Comparison of ENCODE assay signal across 1 cellular context in genomic region chr20:38418509-38419204, GRCh38.
TF ChIP-seq lines count a peak whose summit lies in the region.

No MANE protein-coding gene starts in this region.

TF ChIP-seq in HCT116, 20 proteins besides CTCF, POLR2A, EP300 and RAD21 (continued from another document):
- TF ChIP-seq, protein P1, sequence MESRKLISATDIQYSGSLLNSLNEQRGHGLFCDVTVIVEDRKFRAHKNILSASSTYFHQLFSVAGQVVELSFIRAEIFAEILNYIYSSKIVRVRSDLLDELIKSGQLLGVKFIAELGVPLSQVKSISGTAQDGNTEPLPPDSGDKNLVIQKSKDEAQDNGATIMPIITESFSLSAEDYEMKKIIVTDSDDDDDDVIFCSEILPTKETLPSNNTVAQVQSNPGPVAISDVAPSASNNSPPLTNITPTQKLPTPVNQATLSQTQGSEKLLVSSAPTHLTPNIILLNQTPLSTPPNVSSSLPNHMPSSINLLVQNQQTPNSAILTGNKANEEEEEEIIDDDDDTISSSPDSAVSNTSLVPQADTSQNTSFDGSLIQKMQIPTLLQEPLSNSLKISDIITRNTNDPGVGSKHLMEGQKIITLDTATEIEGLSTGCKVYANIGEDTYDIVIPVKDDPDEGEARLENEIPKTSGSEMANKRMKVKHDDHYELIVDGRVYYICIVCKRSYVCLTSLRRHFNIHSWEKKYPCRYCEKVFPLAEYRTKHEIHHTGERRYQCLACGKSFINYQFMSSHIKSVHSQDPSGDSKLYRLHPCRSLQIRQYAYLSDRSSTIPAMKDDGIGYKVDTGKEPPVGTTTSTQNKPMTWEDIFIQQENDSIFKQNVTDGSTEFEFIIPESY (IDR thresholded peaks at IDR 0.05; ENCODE audit: extremely low read depth, insufficient replicate concordance, low read length), result no peak
- no peak for TF ChIP-seq CEBPB (IDR thresholded peaks at IDR 0.05; ENCODE audit: low read depth)
- TF ChIP-seq FOSL1 (IDR thresholded peaks at IDR 0.05; ENCODE audit: low read depth), result no peak
- TF ChIP-seq ZFX (IDR thresholded peaks at IDR 0.05), result no peak
- TF ChIP-seq SP1 (IDR thresholded peaks at IDR 0.05; ENCODE audit: low read depth), result no peak
- no peak for TF ChIP-seq SRF (IDR thresholded peaks at IDR 0.05; ENCODE audit: low read depth)
- no peak for TF ChIP-seq REST (IDR thresholded peaks at IDR 0.05; ENCODE audit: low read depth)
TF ChIP-seq in HCT116: peak in this region for 0.
